In the genomic region with DNA sequence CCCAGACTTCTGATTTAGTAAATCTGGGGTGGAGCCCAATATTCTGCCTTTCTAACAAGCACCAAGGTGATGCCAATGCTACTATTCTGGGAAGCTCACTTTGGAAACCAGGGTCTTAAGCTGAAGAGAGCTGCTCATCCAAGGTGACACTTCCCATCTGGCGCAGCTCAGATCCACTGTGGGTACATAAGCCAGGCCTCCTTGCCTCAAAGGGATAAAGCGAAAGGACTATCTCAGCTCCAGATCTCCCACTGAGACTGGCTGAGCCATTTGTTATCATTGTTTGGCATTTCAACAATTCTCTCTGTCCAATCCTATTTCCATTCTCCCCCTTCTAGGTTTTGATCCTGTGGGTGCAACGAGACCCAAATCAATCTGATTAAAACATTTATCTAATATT, we compare ENCODE assay signal across 16 cellular contexts.
"Had no signal": no experiment of that assay in that cellular context is flagged by ENCODE, and none has a peak within 500 bp of the region (broad histone marks: within the 10 kb centered on the region; RNA-seq: fewer than 3 reads in every experiment).

No MANE protein-coding gene starts in this region.

- H3K4me3 ChIP-seq: heart left ventricle, mucosa of descending colon, ovary had no signal

- H3K27ac Mint-ChIP-seq: naive thymus-derived CD8-positive, alpha-beta T cell; progenitor cell of endocrine pancreas; type B pancreatic cell had no signal

- H3K4me1 Mint-ChIP-seq: naive thymus-derived CD8-positive, alpha-beta T cell had no signal

- DNase-seq: effector memory CD4-positive, alpha-beta T cell; heart left ventricle; hippocampal formation; kidney glomerular epithelial cell; mammary epithelial cell; mucosa of descending colon; naive thymus-derived CD8-positive, alpha-beta T cell; ovary; right cardiac atrium; small intestine; stimulated activated CD4-positive, alpha-beta T cell treated with anti-CD3 and anti-CD28 coated beads, Interleukin-12 subunit alpha, Interleukin-12 subunit beta, amount 100 ng/mL, for 4 hours; stimulated activated naive CD4-positive, alpha-beta T cell had no signal

- H3K9me3 ChIP-seq: heart left ventricle, mucosa of descending colon, ovary had no signal

- H3K36me3 ChIP-seq: heart left ventricle, ovary had no signal

- H3K27ac ChIP-seq: heart left ventricle, ovary had no signal

- H3K27me3 ChIP-seq: heart left ventricle, ovary had no signal

- ATAC-seq: esophagus mucosa; heart left ventricle; left lobe of liver; mucosa of descending colon; naive thymus-derived CD8-positive, alpha-beta T cell; right cardiac atrium had no signal

- H3K9me3 Mint-ChIP-seq: type B pancreatic cell had no signal

- H3K4me1 ChIP-seq: heart left ventricle had no signal

- H3K4me3 Mint-ChIP-seq: naive thymus-derived CD8-positive, alpha-beta T cell; type B pancreatic cell had no signal

- H3K36me3 Mint-ChIP-seq: naive thymus-derived CD8-positive, alpha-beta T cell; type B pancreatic cell had no signal

- H3K27me3 Mint-ChIP-seq: progenitor cell of endocrine pancreas, type B pancreatic cell had no signal
